Comparison of ENCODE assay signal across 18 cellular contexts in genomic region chr17:76090517-76091135, GRCh38. TPM values are rescaled to one million over a fixed set of nuclear protein-coding genes. Genes with fewer than 3 reads are reported as not detected.
DNase-seq lines count a peak whose midpoint lies in the region; ATAC-seq and TF ChIP-seq lines count a peak whose summit lies in the region.
"Had no signal": no experiment of that assay in that cellular context is flagged by ENCODE, and none has a peak within 500 bp of the region (broad histone marks: within the 10 kb centered on the region; RNA-seq: fewer than 3 reads in every experiment).

No MANE protein-coding gene starts in this region.

- no peak overlapping the region for H3K27ac Mint-ChIP-seq in MCF 10A (ENCODE audit: low read depth, unreplicated experiment)

- H3K27ac ChIP-seq in breast epithelium, result peak overlapping the region; percentile 52 to 64
- no peak overlapping the region for H3K27ac ChIP-seq in lower lobe of right lung
- H3K27ac ChIP-seq: GM23248, SK-N-MC had no signal

- intact Hi-C loops in breast epithelium (cut with DNase I; ENCODE audit: low total_unique reads) (no loop called here), MCF 10A (cut with micrococcal nuclease) (no loop called here), lower lobe of right lung (cut with DNase I) (no loop called here)

- H3K4me1 Mint-ChIP-seq in MCF 10A (ENCODE audit: insufficient read depth, unreplicated experiment), result no peaks in the 10 kb centered on the region

- CTCF ChIA-PET in MCF 10A (lab: Yijun Ruan, JAX), result no interaction called here

- no peaks in the 10 kb centered on the region for H3K27me3 Mint-ChIP-seq in MCF 10A (ENCODE audit: insufficient read depth, unreplicated experiment)

- DNase-seq in breast epithelium (ENCODE audit: low spot score in 2 of 2), result no peak
- DNase-seq in MCF 10A (ENCODE audit: unreplicated experiment), result no peak
- DNase-seq in NT2/D1 (ENCODE audit: low read depth, low spot score), result no peak
- DNase-seq in lower lobe of right lung, result peak; percentile 19
- no peak for DNase-seq in GM13977 (ENCODE audit: low spot score)
- no peak for DNase-seq in activated T-cell treated with anti-CD3 and anti-CD28 coated beads for 4 hours
- DNase-seq: DMS 273 treated with DMSO at 0.1 percent for 48 hours, DND-41, GM23248, NCI-H1105 treated with DMSO at 0.1 percent for 48 hours, NCI-H1694, Right ventricle myocardium superior had no signal

- H3K4me3 Mint-ChIP-seq in MCF 10A (ENCODE audit: unreplicated experiment), result no peak overlapping the region

- BruUV-seq in MCF 10A (replicated peaks; lab: Mats Ljungman, UMichigan), result no TSS peak

- in situ Hi-C loops in GM13977 (cut with MboI; ENCODE audit: low pct_unique_long_range_greater_than_20kb, low sequenced_read_pairs, unreplicated experiment), result no loop called here

- peaks cover 34% of the 10 kb centered on the region for H3K36me3 Mint-ChIP-seq in MCF 10A (ENCODE audit: insufficient read depth, unreplicated experiment)

- H3K36me3 ChIP-seq in breast epithelium, result no peaks in the 10 kb centered on the region
- H3K36me3 ChIP-seq in NT2/D1 (ENCODE audit: insufficient read depth, insufficient read length, low read length), result peaks cover 91% of the 10 kb centered on the region
- H3K36me3 ChIP-seq in lower lobe of right lung, result peaks cover 100% of the 10 kb centered on the region

- H3K9me3 Mint-ChIP-seq in MCF 10A (ENCODE audit: unreplicated experiment), result no peaks in the 10 kb centered on the region

- H3K4me3 ChIP-seq in breast epithelium (no peak overlapping the region), NT2/D1 (ENCODE audit: insufficient read length, low read depth) (no peak overlapping the region), lower lobe of right lung (no peak overlapping the region)
- H3K4me3 ChIP-seq: GM23248, SK-N-MC had no signal

- H3K9ac ChIP-seq in NT2/D1 (ENCODE audit: insufficient read length, low read depth), result peak overlapping the region; percentile 56
- H3K9ac ChIP-seq: GM23248 had no signal

- no peaks in the 10 kb centered on the region for H3K27me3 ChIP-seq in breast epithelium
- no peaks in the 10 kb centered on the region for H3K27me3 ChIP-seq in NT2/D1 (ENCODE audit: insufficient read depth, insufficient read length)
- H3K27me3 ChIP-seq in lower lobe of right lung (ENCODE audit: low read depth), result no peaks in the 10 kb centered on the region

- H3K9me3 ChIP-seq in breast epithelium (no peaks in the 10 kb centered on the region), NT2/D1 (ENCODE audit: insufficient read depth, low read length) (no peaks in the 10 kb centered on the region), lower lobe of right lung (no peaks in the 10 kb centered on the region)

- no peak for TF ChIP-seq POLR2A in breast epithelium (IDR thresholded peaks at IDR 0.05)

- POLR2A ChIA-PET in MCF 10A (lab: Yijun Ruan, JAX), result interaction anchor here (0.7 kb wide), 1 partner anchor 9 kb away, joined by 3 read pairs; no protein-coding TSS in a partner anchor

- TF ChIP-seq CTCF in breast epithelium (IDR thresholded peaks at IDR 0.05), result no peak
- TF ChIP-seq CTCF in MCF 10A (IDR thresholded peaks at IDR 0.05; ENCODE audit: unreplicated experiment), result no peak
- no peak for TF ChIP-seq CTCF in lower lobe of right lung (IDR thresholded peaks at IDR 0.05)
- no peak for TF ChIP-seq CTCF in GM13977 (IDR thresholded peaks at IDR 0.05; ENCODE audit: extremely low read depth, insufficient read depth, missing control alignments)

- H3K4me1 ChIP-seq in breast epithelium (no peaks in the 10 kb centered on the region), NT2/D1 (ENCODE audit: insufficient read depth, insufficient read length) (peaks cover 3% of the 10 kb centered on the region), lower lobe of right lung (no peaks in the 10 kb centered on the region)

- ATAC-seq in lower lobe of right lung (no peak), HG03280 (IDR thresholded peaks at IDR 0.05; ENCODE audit: unreplicated experiment) (no peak)
- ATAC-seq: HCT116 had no signal

RNA-seq across cellular contexts. Expression of gene ZACN, which starts 11.6 kb away (rescaled TPM):
- not detected for total RNA-seq in breast epithelium
- total RNA-seq in MCF 10A (2022), result not detected in 2 replicates
- not detected for total RNA-seq in lower lobe of right lung
- total RNA-seq: G401, GM23248, Right ventricle myocardium superior had no signal

RNA-seq across cellular contexts. Expression of gene EXOC7, which starts 13.0 kb away (rescaled TPM):
- 100 to 1,000 TPM in 1 of 3 donors, 10 to 100 TPM in 2; 91.4 to 103 (median 93.9) TPM for total RNA-seq in breast epithelium
- 80.8 and 106 TPM in 2 replicates for total RNA-seq in MCF 10A (2022)
- 118 TPM for total RNA-seq in lower lobe of right lung

RNA-seq across cellular contexts. Expression of gene GALR2, which starts 16.0 kb away (rescaled TPM):
- total RNA-seq in breast epithelium (not detected), MCF 10A (2022) (0.37 TPM in 1 of 2 replicates, not detected in the other), lower lobe of right lung (not detected)
- total RNA-seq: GM23248, NCI-H460, Right ventricle myocardium superior had no signal

RNA-seq across cellular contexts. Expression of gene SRP68, which starts 18.3 kb away (rescaled TPM):
- total RNA-seq in breast epithelium, result 10 to 100 TPM; 41.3 to 49.6 (median 48.3) TPM
- total RNA-seq in MCF 10A (2022), result 80.8 and 106 TPM in 2 replicates
- total RNA-seq in lower lobe of right lung, result 65.0 TPM

RNA-seq across cellular contexts. Expression of gene FOXJ1, which starts 50.4 kb away (rescaled TPM):
- total RNA-seq in breast epithelium, result under 1 TPM in 1 of 3 donors, not detected in 2; 0.15 TPM
- total RNA-seq in MCF 10A (2022), result not detected in 2 replicates
- total RNA-seq in lower lobe of right lung, result 21.5 TPM
- total RNA-seq: GM23248, NCI-H460, OCI-LY7, Right ventricle myocardium superior had no signal
